Comparison of ENCODE assay signal across 11 cellular contexts in the genomic region with DNA sequence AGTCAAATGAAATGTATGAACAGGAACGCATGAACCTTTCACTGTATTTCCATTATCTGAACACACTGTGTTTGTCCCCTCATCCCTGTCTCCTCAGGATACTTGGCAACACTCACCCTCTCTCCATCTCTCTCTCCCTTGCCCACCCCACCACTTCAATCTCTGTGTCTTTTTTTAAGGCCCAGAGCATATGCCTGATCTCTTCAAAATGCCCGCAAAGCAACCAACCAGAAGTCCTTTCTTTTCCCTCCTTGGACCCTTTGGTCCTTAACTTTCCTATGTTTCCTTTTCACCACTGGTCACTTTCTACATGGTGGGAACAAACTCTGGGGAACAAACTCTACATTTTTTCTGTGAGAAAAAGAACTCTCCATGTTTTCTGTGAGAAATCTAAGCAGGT. TPM values are rescaled to one million over a fixed set of nuclear protein-coding genes. Genes with fewer than 3 reads are reported as not detected.
DNase-seq lines count a peak whose midpoint lies in the region; ATAC-seq, FAIRE-seq and TF ChIP-seq lines count a peak whose summit lies in the region.
"Had no signal": no experiment of that assay in that cellular context is flagged by ENCODE, and none has a peak within 500 bp of the region (broad histone marks: within the 10 kb centered on the region; RNA-seq: fewer than 3 reads in every experiment).

No MANE protein-coding gene starts in this region.

- H3K4me3 ChIP-seq in mesenchymal stem cell (ENCODE audit: insufficient read depth in 1 of 2, low read depth in 1 of 2, low read length in 2 of 2) (no peak overlapping the region), tibial nerve (no peak overlapping the region)

- no peaks in the 10 kb centered on the region for H3K27me3 Mint-ChIP-seq in activated naive CD4-positive, alpha-beta T cell treated with anti-CD3 and anti-CD28 coated beads for 36 hours (ENCODE audit: low read depth)
- H3K27me3 Mint-ChIP-seq in activated CD8-positive, alpha-beta T cell treated with anti-CD3 and anti-CD28 coated beads, Interleukin-2, amount 10 ng/mL, durations not matched to agents 7 days and 5 days (ENCODE audit: low read depth), result no peaks in the 10 kb centered on the region

- H2AFZ ChIP-seq in mesenchymal stem cell (ENCODE audit: low read depth, low read length), result no peak overlapping the region

- no peak overlapping the region for H2BK15ac ChIP-seq in mesenchymal stem cell (ENCODE audit: low read depth, poor library complexity, severe bottlenecking)

- peaks cover 46% of the 10 kb centered on the region for H3K4me1 ChIP-seq in mesenchymal stem cell (ENCODE audit: control insufficient read depth, insufficient read depth, low read depth, low read length)
- peaks cover 0 to 67% (median 44%) of the 10 kb centered on the region in 4 donors for H3K4me1 ChIP-seq in tibial nerve

- no peaks in the 10 kb centered on the region for H3K27me3 ChIP-seq in mesenchymal stem cell (ENCODE audit: control insufficient read depth in 1 of 2, insufficient read depth in 1 of 2, low read length in 2 of 2)
- H3K27me3 ChIP-seq in tibial nerve, result no peaks in the 10 kb centered on the region

- peak overlapping the region; percentile 91 for H3K27ac Mint-ChIP-seq in activated naive CD4-positive, alpha-beta T cell treated with anti-CD3 and anti-CD28 coated beads for 36 hours
- peak overlapping the region; percentile 95 for H3K27ac Mint-ChIP-seq in activated CD8-positive, alpha-beta T cell treated with anti-CD3 and anti-CD28 coated beads, Interleukin-2, amount 10 ng/mL, durations not matched to agents 7 days and 5 days

- POLR2A ChIA-PET in activated CD8-positive, alpha-beta T cell treated with anti-CD3 and anti-CD28 coated beads, Interleukin-2, amount 10 ng/mL, durations not matched to agents 7 days and 5 days (lab: Charles Lee), result interaction anchor here (18.3 to 21.2 kb wide), 3 partner anchors 14 to 85 kb away, joined by 249 to 720 read pairs (median 308); a partner anchor contains a TSS

- over 99% methylated on average over 2 of the region's 2 CpGs for WGBS in mesenchymal stem cell
- 94 to 95% methylated on average over 2 of the region's 2 CpGs for WGBS in tibial nerve, 2 donors

- H3K4me1 Mint-ChIP-seq in activated naive CD4-positive, alpha-beta T cell treated with anti-CD3 and anti-CD28 coated beads for 36 hours (ENCODE audit: low read depth), result peaks cover 53% of the 10 kb centered on the region
- H3K4me1 Mint-ChIP-seq in activated CD8-positive, alpha-beta T cell treated with anti-CD3 and anti-CD28 coated beads, Interleukin-2, amount 10 ng/mL, durations not matched to agents 7 days and 5 days (ENCODE audit: low read depth), result peaks cover 60% of the 10 kb centered on the region

- H3K79me1 ChIP-seq in mesenchymal stem cell (replicated peaks; ENCODE audit: low read length, poor library complexity, severe bottlenecking), result peaks cover 13% of the 10 kb centered on the region

- peak overlapping the region; percentile 18 for H2AK5ac ChIP-seq in mesenchymal stem cell (ENCODE audit: low read length, severe bottlenecking)

- TF ChIP-seq POLR2A in tibial nerve (IDR thresholded peaks at IDR 0.05), result no peak
- no peak for TF ChIP-seq POLR2A in GM12891 (IDR thresholded peaks at IDR 0.05; ENCODE audit: low read depth, low read length)

- H3K14ac ChIP-seq in mesenchymal stem cell (ENCODE audit: low read length in 2 of 2), result no peak overlapping the region

- no peak overlapping the region for H3K9ac ChIP-seq in mesenchymal stem cell (ENCODE audit: low read length)

- no peak overlapping the region for H4K91ac ChIP-seq in mesenchymal stem cell (ENCODE audit: low read length)

- H3K4ac ChIP-seq in mesenchymal stem cell (ENCODE audit: low read depth in 1 of 2, low read length in 2 of 2), result peak overlapping the region in 1 of 2 experiments; percentile 75

- FAIRE-seq in GM12891 (lab: Jason Lieb, UNC), result no peak
- FAIRE-seq: H1 had no signal

- H3K23ac ChIP-seq in mesenchymal stem cell (ENCODE audit: low read length in 2 of 2), result no peak overlapping the region

- H3K36me3 ChIP-seq in mesenchymal stem cell (ENCODE audit: control insufficient read depth in 1 of 2, insufficient read depth in 2 of 2, low read depth in 1 of 2, low read length in 2 of 2) (peaks cover 4% of the 10 kb centered on the region in 2 experiments), tibial nerve (no peaks in the 10 kb centered on the region)

- no peak for DNase-seq in activated naive CD4-positive, alpha-beta T cell treated with anti-CD3 and anti-CD28 coated beads for 36 hours
- no peak for DNase-seq in activated naive CD4-positive, alpha-beta T cell (lab: John Stamatoyannopoulos, UW)
- DNase-seq in activated CD8-positive, alpha-beta T cell treated with anti-CD3 and anti-CD28 coated beads, Interleukin-2, amount 10 ng/mL, durations not matched to agents 7 days and 5 days, result no peak
- DNase-seq in mesenchymal stem cell, result no peak
- peak in 1 of 2 donors; percentile 4 for DNase-seq in tibial nerve (ENCODE audit: low spot score in 2 of 2)
- no peak for DNase-seq in DMS114 treated with DMSO at 0.1 percent for 48 hours (lab: John Stamatoyannopoulos, UW; ENCODE audit: unreplicated experiment)
- no peak for DNase-seq in GOT3 (lab: John Stamatoyannopoulos, UW)
- DNase-seq in GM12891 (ENCODE audit: insufficient read length, low spot score), result no peak

- H3K9me3 ChIP-seq in mesenchymal stem cell (ENCODE audit: control insufficient read depth, low read length) (no peaks in the 10 kb centered on the region), tibial nerve (no peaks in the 10 kb centered on the region)

- no peak for TF ChIP-seq CTCF in tibial nerve (IDR thresholded peaks at IDR 0.05)

- no peak overlapping the region for H3K4me3 Mint-ChIP-seq in activated naive CD4-positive, alpha-beta T cell treated with anti-CD3 and anti-CD28 coated beads for 36 hours
- peak overlapping the region; percentile 20 for H3K4me3 Mint-ChIP-seq in activated CD8-positive, alpha-beta T cell treated with anti-CD3 and anti-CD28 coated beads, Interleukin-2, amount 10 ng/mL, durations not matched to agents 7 days and 5 days

- no peak overlapping the region for H3K4me2 ChIP-seq in mesenchymal stem cell (ENCODE audit: low read length, poor library complexity, severe bottlenecking)

- TF ChIP-seq EP300 in tibial nerve (IDR thresholded peaks at IDR 0.05), result no peak

- H3K27ac ChIP-seq in mesenchymal stem cell (ENCODE audit: low read length, poor library complexity, severe bottlenecking) (no peak overlapping the region), tibial nerve (peak overlapping the region in 3 of 4 donors; percentile 89 to 95 (median 91))

- CTCF ChIA-PET in activated naive CD4-positive, alpha-beta T cell treated with anti-CD3 and anti-CD28 coated beads for 36 hours (lab: Charles Lee), result interaction anchor here (1.0 to 13.3 kb wide), 3 partner anchors 68 to 103 kb away, joined by 3 to 466 read pairs (median 76); no protein-coding TSS in a partner anchor
- CTCF ChIA-PET in activated CD8-positive, alpha-beta T cell treated with anti-CD3 and anti-CD28 coated beads, Interleukin-2, amount 10 ng/mL, durations not matched to agents 7 days and 5 days (lab: Charles Lee), result interaction anchor here (1.1 to 5.7 kb wide), 4 partner anchors 13 to 108 kb away, joined by 3 to 29 read pairs (median 18); no protein-coding TSS in a partner anchor

- H2BK12ac ChIP-seq in mesenchymal stem cell (ENCODE audit: low read length in 2 of 2), result peak overlapping the region in 1 of 2 experiments; percentile 92

- H4K8ac ChIP-seq in mesenchymal stem cell (ENCODE audit: low read length), result no peak overlapping the region

- H3K18ac ChIP-seq in mesenchymal stem cell (ENCODE audit: low read depth in 1 of 2, low read length in 2 of 2), result peak overlapping the region in 1 of 2 experiments; percentile 61

- no peaks in the 10 kb centered on the region for H3K9me3 Mint-ChIP-seq in activated naive CD4-positive, alpha-beta T cell treated with anti-CD3 and anti-CD28 coated beads for 36 hours
- H3K9me3 Mint-ChIP-seq in activated CD8-positive, alpha-beta T cell treated with anti-CD3 and anti-CD28 coated beads, Interleukin-2, amount 10 ng/mL, durations not matched to agents 7 days and 5 days (ENCODE audit: insufficient read depth), result no peaks in the 10 kb centered on the region

- H2BK120ac ChIP-seq in mesenchymal stem cell (ENCODE audit: low read depth, low read length), result no peak overlapping the region

- no peak for ATAC-seq in activated CD8-positive, alpha-beta T cell treated with anti-CD3 and anti-CD28 coated beads, Interleukin-2, amount 10 ng/mL, durations not matched to agents 7 days and 5 days

- intact Hi-C loops in activated naive CD4-positive, alpha-beta T cell treated with anti-CD3 and anti-CD28 coated beads for 36 hours (cut with micrococcal nuclease), result loop anchor here (1.0 to 10.0 kb wide), 6 partner anchors 28 to 1109 kb away; a partner anchor contains a TSS

- peaks cover 12% of the 10 kb centered on the region for H3K36me3 Mint-ChIP-seq in activated naive CD4-positive, alpha-beta T cell treated with anti-CD3 and anti-CD28 coated beads for 36 hours (ENCODE audit: low read depth)
- H3K36me3 Mint-ChIP-seq in activated CD8-positive, alpha-beta T cell treated with anti-CD3 and anti-CD28 coated beads, Interleukin-2, amount 10 ng/mL, durations not matched to agents 7 days and 5 days (ENCODE audit: low read depth), result peaks cover 13% of the 10 kb centered on the region

- no peak overlapping the region for H2BK5ac ChIP-seq in mesenchymal stem cell (ENCODE audit: low read depth, low read length, poor library complexity, severe bottlenecking)

TF ChIP-seq in GM12891, 5 proteins besides CTCF, POLR2A, EP300 and RAD21:
- TF ChIP-seq POLR2AphosphoS5 (IDR thresholded peaks at IDR 0.05; ENCODE audit: low read depth, low read length) (no peak), PAX5 (IDR thresholded peaks at IDR 0.05; ENCODE audit: insufficient read depth, low read length, severe bottlenecking) (no peak), TAF1 (IDR thresholded peaks at IDR 0.05; ENCODE audit: low read depth, low read length) (no peak), POU2F2 (IDR thresholded peaks at IDR 0.05; ENCODE audit: low read depth, low read length) (no peak), SPI1 (IDR thresholded peaks at IDR 0.05; ENCODE audit: low read depth, low read length) (no peak)

RNA-seq across cellular contexts. Expression of a gene that starts 3.2 kb away (rescaled TPM):
- total RNA-seq in activated naive CD4-positive, alpha-beta T cell treated with anti-CD3 and anti-CD28 coated beads for 36 hours, result 10 to 100 TPM; 84.3 to 88.4 TPM
- total RNA-seq in activated CD8-positive, alpha-beta T cell treated with anti-CD3 and anti-CD28 coated beads, Interleukin-2, amount 10 ng/mL, durations not matched to agents 7 days and 5 days, result 100 to 1,000 TPM; 221 to 228 TPM
- polyA plus RNA-seq in mesenchymal stem cell (2013, experiment 1 of 2), result 33.6 TPM
- polyA plus RNA-seq in mesenchymal stem cell (2013, experiment 2 of 2), result 35.8 TPM
- total RNA-seq in tibial nerve, result 10 to 100 TPM; 15.1 to 36.9 (median 28.4) TPM
- polyA plus RNA-seq in GM12891 (2012; ENCODE audit: low read depth, missing spikeins), result 30.8 TPM

RNA-seq across cellular contexts. Expression of a gene that starts 49.5 kb away (rescaled TPM):
- total RNA-seq in activated naive CD4-positive, alpha-beta T cell treated with anti-CD3 and anti-CD28 coated beads for 36 hours, result not detected
- under 1 TPM in 1 of 2 experiments, not detected in 1; 0.71 TPM for total RNA-seq in activated CD8-positive, alpha-beta T cell treated with anti-CD3 and anti-CD28 coated beads, Interleukin-2, amount 10 ng/mL, durations not matched to agents 7 days and 5 days
- polyA plus RNA-seq in mesenchymal stem cell (2013, experiment 1 of 2), result not detected
- not detected for polyA plus RNA-seq in mesenchymal stem cell (2013, experiment 2 of 2)
- total RNA-seq in tibial nerve, result not detected
- polyA plus RNA-seq in GM12891 (2012; ENCODE audit: low read depth, missing spikeins), result not detected
- total RNA-seq: H1, kidney epithelial cell had no signal
- polyA plus RNA-seq: H1, neural cell had no signal
